ENCODE assay signal across 19 cellular contexts in genomic region chr19:6164906-6165531, GRCh38. TPM values are rescaled to one million over a fixed set of nuclear protein-coding genes. Genes with fewer than 3 reads are reported as not detected.
A peak's percentile ranks its signal among the peaks of the same experiment; 100 is the strongest.
DNase-seq lines count a peak whose midpoint lies in the region; ATAC-seq, FAIRE-seq and TF ChIP-seq lines count a peak whose summit lies in the region.
"Had no signal": no experiment of that assay in that cellular context is flagged by ENCODE, and none has a peak within 500 bp of the region (broad histone marks: within the 10 kb centered on the region; RNA-seq: fewer than 3 reads in every experiment).

No MANE protein-coding gene starts in this region.

- no peaks in the 10 kb centered on the region for H4K20me1 ChIP-seq in HepG2 (ENCODE audit: insufficient read depth, low read length)

- H3K27me3 ChIP-seq in HepG2 (ENCODE audit: control insufficient read depth in 1 of 2, insufficient read depth in 2 of 2, low read length in 2 of 2) (no peaks in the 10 kb centered on the region; a peak in 1 of 5 replicates), right lobe of liver (no peaks in the 10 kb centered on the region)

- H3K4me3 ChIP-seq in HepG2 (replicated peaks in 1 of 3; ENCODE audit: insufficient read depth in 1 of 3, low read depth in 2 of 3, low read length in 3 of 3): no peak overlapping the region
- H3K4me3 ChIP-seq in right lobe of liver: no peak overlapping the region
- no peak overlapping the region for H3K4me3 ChIP-seq in epithelial cell of esophagus (ENCODE audit: low read length)

- H3K4me1 ChIP-seq in HepG2 (ENCODE audit: insufficient read depth, low read length): peaks cover 7% of the 10 kb centered on the region
- H3K4me1 ChIP-seq in right lobe of liver: no peaks in the 10 kb centered on the region

- no TSS peak for BruUV-seq in HepG2 (replicated peaks; lab: Mats Ljungman, UMichigan)

- FAIRE-seq in HepG2 (lab: Jason Lieb, UNC): no peak

- no peak for TF ChIP-seq EP300 in HepG2 (IDR thresholded peaks at IDR 0.05; ENCODE audit: low read depth in 2 of 2, low read length in 2 of 2)
- TF ChIP-seq EP300 in HepG2 (CRISPR knock-in tag; IDR thresholded peaks at IDR 0.05; ENCODE audit: borderline replicate concordance): no peak

- CTCF ChIA-PET in HepG2 (lab: Yijun Ruan, JAX; ENCODE audit: low intra/inter-chr PET ratio, low total read pairs): interaction anchor here (1.0 kb wide), 1 partner anchor 248 kb away, joined by 3 read pairs; no protein-coding TSS in a partner anchor

- in situ Hi-C loops in HepG2 (cut with HindIII; ENCODE audit: extremely low pct_ligation_motif_present, low pct_unique_long_range_greater_than_20kb): loop anchor here (10.0 kb wide), 1 partner anchor 140 kb away; no protein-coding TSS in a partner anchor
- in situ Hi-C loops in SK-MEL-5 (cut with HindIII; ENCODE audit: low pct_unique_long_range_greater_than_20kb, low sequenced_read_pairs): no loop called here

- WGBS in HepG2 (ENCODE audit: low lambda C conversion rate): 34% methylated on average over 5 of the region's 5 CpGs
- 60% methylated on average over 5 of the region's 5 CpGs for WGBS in right lobe of liver (ENCODE audit: insufficient coverage, low coverage, low lambda C conversion rate, missing lambda C conversion rate)

- DNase-seq in HepG2 (ENCODE audit: low spot score) (no peak), right lobe of liver (no peak), SK-MEL-5 (ENCODE audit: low read depth, low spot score) (peak; percentile 4), epithelial cell of esophagus (ENCODE audit: low read depth) (peak; percentile 20), renal cortical epithelial cell (ENCODE audit: low read depth) (peak; percentile 13), NCI-H1436 (lab: John Stamatoyannopoulos, UW) (no peak)
- DNase-seq: H9; KBM-7; NCI-H1092 treated with DMSO at 0.1 percent for 48 hours; NCI-H1694 treated with DMSO at 0.1 percent for 48 hours; NCI-H2171; NCI-H446 treated with DMSO at 0.1 percent for 48 hours; NK-92 treated with Interleukin-12 subunit alpha and Interleukin-12 subunit beta, amount 100 ng/mL, for 24 hours; RPMI8226 had no signal

- no peak for TF ChIP-seq POLR2A in HepG2 (IDR thresholded peaks at IDR 0.05; ENCODE audit: insufficient read depth in 1 of 2, low read depth in 2 of 2, low read length in 2 of 2)
- no peak for TF ChIP-seq POLR2A in right lobe of liver (IDR thresholded peaks at IDR 0.05)

- ATAC-seq in HepG2: no peak
- no peak for ATAC-seq in right lobe of liver
- ATAC-seq in GM18520 (IDR thresholded peaks at IDR 0.05; ENCODE audit: unreplicated experiment): no peak
- no peak for ATAC-seq in GM19397 (IDR thresholded peaks at IDR 0.05; ENCODE audit: unreplicated experiment)

- no peaks in the 10 kb centered on the region for H3K79me2 ChIP-seq in HepG2 (ENCODE audit: insufficient read depth, low read length)

- no peak overlapping the region for H3K9ac ChIP-seq in HepG2 (ENCODE audit: insufficient read depth, low read depth, low read length)

- TF ChIP-seq CTCF in HepG2 (CRISPR knock-in tag; IDR thresholded peaks at IDR 0.05) (no peak), right lobe of liver (IDR thresholded peaks at IDR 0.05) (no peak), epithelial cell of esophagus (IDR thresholded peaks at IDR 0.05; ENCODE audit: insufficient read depth, low read depth, low read length, missing control alignments) (no peak)

- intact Hi-C loops in HepG2 (cut with micrococcal nuclease; ENCODE audit: unreplicated experiment) (no loop called here), right lobe of liver (cut with DNase I) (loop anchor here in 1 of 2 donors (10.0 kb wide), 1 partner anchor 130 kb away; no protein-coding TSS in a partner anchor)

- H3K9me3 ChIP-seq in HepG2 (ENCODE audit: low read length): no peaks in the 10 kb centered on the region
- no peaks in the 10 kb centered on the region for H3K9me3 ChIP-seq in right lobe of liver

- TF ChIP-seq RAD21 in HepG2 (CRISPR knock-in tag; IDR thresholded peaks at IDR 0.05): no peak

- H3K4me2 ChIP-seq in HepG2 (ENCODE audit: low read depth, low read length): no peak overlapping the region

- POLR2A ChIA-PET in HepG2 (lab: Yijun Ruan, JAX): no interaction called here

- H2AFZ ChIP-seq in HepG2 (ENCODE audit: low read length): no peak overlapping the region

- H3K36me3 ChIP-seq in HepG2 (replicated peaks in 1 of 2; ENCODE audit: control insufficient read depth in 1 of 2, insufficient read depth in 2 of 2, low read length in 2 of 2): no peaks in the 10 kb centered on the region
- no peaks in the 10 kb centered on the region for H3K36me3 ChIP-seq in right lobe of liver

- H3K27ac ChIP-seq in HepG2 (ENCODE audit: extremely low read length, insufficient read depth, low read length): no peak overlapping the region
- no peak overlapping the region for H3K27ac ChIP-seq in right lobe of liver

TF ChIP-seq in HepG2, 621 proteins besides CTCF, POLR2A, EP300 and RAD21:
- TF ChIP-seq ZNF678 (CRISPR knock-in tag; IDR thresholded peaks at IDR 0.05) (no peak), ZNF329 (CRISPR knock-in tag; IDR thresholded peaks at IDR 0.05; ENCODE audit: low read depth) (peak; percentile 96)

RNA-seq across cellular contexts. Expression of gene ACSBG2, which starts 29.6 kb away (rescaled TPM):
- total RNA-seq in HepG2 (2016; rRNA removed; fragmentation: Illumina TruSeq; extraction: Trizol): not detected in 2 replicates
- not detected in 2 replicates for total RNA-seq in HepG2 (2016; cell fraction: cytosol; rRNA removed; fragmentation: Illumina TruSeq; extraction: Trizol; ENCODE audit: low read depth)
- not detected in 2 replicates for total RNA-seq in HepG2 (2016; cell fraction: insoluble cytoplasmic fraction; rRNA removed; fragmentation: Illumina TruSeq; extraction: Trizol)
- not detected in 2 replicates for total RNA-seq in HepG2 (2016; cell fraction: membrane; rRNA removed; fragmentation: Illumina TruSeq; extraction: Trizol)
- not detected in 2 replicates for total RNA-seq in HepG2 (2016; cell fraction: nucleus; rRNA removed; fragmentation: Illumina TruSeq; extraction: Trizol)
- polyA plus RNA-seq in HepG2 (2011; rRNA removed): not detected in 2 replicates
- not detected in 2 replicates for polyA plus RNA-seq in HepG2 (2011; cell fraction: cytosol; rRNA removed)
- polyA plus RNA-seq in HepG2 (2011; cell fraction: nucleus; rRNA removed): not detected in 2 replicates
- polyA plus RNA-seq in HepG2 (2012): 0.35 and 0.60 TPM in 2 replicates
- not detected in 2 replicates for polyA plus RNA-seq in HepG2 (2016; cell fraction: cytosol; fragmentation: Illumina TruSeq; extraction: Trizol; ENCODE audit: low read depth)
- not detected in 2 replicates for polyA plus RNA-seq in HepG2 (2016; cell fraction: insoluble cytoplasmic fraction; fragmentation: Illumina TruSeq; extraction: Trizol; ENCODE audit: low read depth)
- polyA plus RNA-seq in HepG2 (2016; cell fraction: membrane; fragmentation: Illumina TruSeq; extraction: Trizol; ENCODE audit: low read depth): not detected in 2 replicates
- polyA plus RNA-seq in HepG2 (2016; cell fraction: nucleus; fragmentation: Illumina TruSeq; extraction: Trizol; ENCODE audit: insufficient read depth, low read depth): not detected in 2 replicates
- not detected in 2 replicates for polyA minus RNA-seq in HepG2 (2011; rRNA and poly(A)+ RNA removed; ENCODE audit: low replicate concordance)
- not detected in 2 replicates for polyA minus RNA-seq in HepG2 (2011; cell fraction: cytosol; rRNA and poly(A)+ RNA removed)
- polyA minus RNA-seq in HepG2 (2011; cell fraction: nucleus; rRNA and poly(A)+ RNA removed): not detected in 2 replicates
- not detected for total RNA-seq in right lobe of liver
- total RNA-seq in SK-MEL-5 (2014; rRNA removed; shearing (Covaris generic)): not detected in 2 replicates
- not detected in 2 replicates for polyA plus RNA-seq in SK-MEL-5 (2015; cell fraction: cytosol; rRNA removed)
- polyA plus RNA-seq in SK-MEL-5 (2015; cell fraction: nucleus; rRNA removed): not detected in 2 replicates
- not detected in 2 replicates for total RNA-seq in renal cortical epithelial cell
- total RNA-seq: Daoy, H9, HT-29, OCI-LY7 had no signal

RNA-seq across cellular contexts. Expression of gene RFX2, which starts 54.7 kb away (rescaled TPM):
- total RNA-seq in HepG2 (2016; rRNA removed; fragmentation: Illumina TruSeq; extraction: Trizol) (1.3 and 2.8 TPM in 2 replicates), right lobe of liver (1 to 10 TPM; 1.6 to 2.9 (median 1.9) TPM), renal cortical epithelial cell (3.0 and 3.9 TPM in 2 replicates)
- 2.6 and 7.1 TPM in 2 replicates for total RNA-seq in HepG2 (2016; cell fraction: cytosol; rRNA removed; fragmentation: Illumina TruSeq; extraction: Trizol; ENCODE audit: low read depth)
- 1.5 and 2.5 TPM in 2 replicates for total RNA-seq in HepG2 (2016; cell fraction: insoluble cytoplasmic fraction; rRNA removed; fragmentation: Illumina TruSeq; extraction: Trizol)
- 1.8 and 2.4 TPM in 2 replicates for total RNA-seq in HepG2 (2016; cell fraction: membrane; rRNA removed; fragmentation: Illumina TruSeq; extraction: Trizol)
- 2.4 and 3.9 TPM in 2 replicates for total RNA-seq in HepG2 (2016; cell fraction: nucleus; rRNA removed; fragmentation: Illumina TruSeq; extraction: Trizol)
- 2.4 and 3.3 TPM in 2 replicates for polyA plus RNA-seq in HepG2 (2011; rRNA removed)
- polyA plus RNA-seq in HepG2 (2011; cell fraction: cytosol; rRNA removed): 1.5 and 2.4 TPM in 2 replicates
- 3.3 and 4.9 TPM in 2 replicates for polyA plus RNA-seq in HepG2 (2011; cell fraction: nucleus; rRNA removed)
- 1.1 and 2.1 TPM in 2 replicates for polyA plus RNA-seq in HepG2 (2012)
- 3.0 and 3.6 TPM in 2 replicates for polyA plus RNA-seq in HepG2 (2016; cell fraction: cytosol; fragmentation: Illumina TruSeq; extraction: Trizol; ENCODE audit: low read depth)
- 1.2 and 1.3 TPM in 2 replicates for polyA plus RNA-seq in HepG2 (2016; cell fraction: insoluble cytoplasmic fraction; fragmentation: Illumina TruSeq; extraction: Trizol; ENCODE audit: low read depth)
- 1.8 and 2.9 TPM in 2 replicates for polyA plus RNA-seq in HepG2 (2016; cell fraction: membrane; fragmentation: Illumina TruSeq; extraction: Trizol; ENCODE audit: low read depth)
- polyA plus RNA-seq in HepG2 (2016; cell fraction: nucleus; fragmentation: Illumina TruSeq; extraction: Trizol; ENCODE audit: insufficient read depth, low read depth): 3.0 and 6.2 TPM in 2 replicates
- 5.3 and 9.1 TPM in 2 replicates for polyA minus RNA-seq in HepG2 (2011; rRNA and poly(A)+ RNA removed; ENCODE audit: low replicate concordance)
- 1.3 and 3.3 TPM in 2 replicates for polyA minus RNA-seq in HepG2 (2011; cell fraction: cytosol; rRNA and poly(A)+ RNA removed)
- 3.6 and 6.2 TPM in 2 replicates for polyA minus RNA-seq in HepG2 (2011; cell fraction: nucleus; rRNA and poly(A)+ RNA removed)
- total RNA-seq in SK-MEL-5 (2014; rRNA removed; shearing (Covaris generic)): 2.5 and 2.6 TPM in 2 replicates
- 5.6 and 6.0 TPM in 2 replicates for polyA plus RNA-seq in SK-MEL-5 (2015; cell fraction: cytosol; rRNA removed)
- 3.6 and 8.2 TPM in 2 replicates for polyA plus RNA-seq in SK-MEL-5 (2015; cell fraction: nucleus; rRNA removed)

Comparison
In these comparisons a context has a peak if more than half of its experiments do, and no peak if none do; other contexts are left out.
1. DNase-seq: peak in SK-MEL-5 (single experiment), epithelial cell of esophagus (single experiment) and renal cortical epithelial cell (single experiment); none in HepG2 (single experiment), right lobe of liver (0 of 3) and NCI-H1436 (single experiment).